Comparison of ENCODE assay signal across 8 cellular contexts in genomic region chr2:232444409-232445148, GRCh38. TPM values are rescaled to one million over a fixed set of nuclear protein-coding genes. Genes with fewer than 3 reads are reported as not detected.
A peak's percentile ranks its signal among the peaks of the same experiment; 100 is the strongest.
DNase-seq lines count a peak whose midpoint lies in the region; ATAC-seq and TF ChIP-seq lines count a peak whose summit lies in the region.

No MANE protein-coding gene starts in this region.

- no peaks in the 10 kb centered on the region for H3K9me3 ChIP-seq in PC-9 (ENCODE audit: insufficient read depth, low read depth)

- H3K27ac ChIP-seq in PC-9, result no peak overlapping the region

- ATAC-seq in GM21528 (IDR thresholded peaks at IDR 0.05; ENCODE audit: low FRiP score, unreplicated experiment), result no peak

- POLR2A ChIA-PET in PC-9 (lab: Charles Lee; ENCODE audit: unreplicated experiment), result no interaction called here

- no TSS peak for BruUV-seq in PC-9 (replicated peaks; lab: Mats Ljungman, UMichigan)

- H3K4me1 ChIP-seq in PC-9 (replicated peaks; ENCODE audit: insufficient read depth), result no peaks in the 10 kb centered on the region

- H3K4me2 ChIP-seq in PC-9, result no peak overlapping the region

- H4K20me1 ChIP-seq in PC-9 (ENCODE audit: insufficient read depth), result no peaks in the 10 kb centered on the region

- no peaks in the 10 kb centered on the region for H3K79me2 ChIP-seq in PC-9 (ENCODE audit: low read depth)

- CTCF ChIA-PET in PC-9 (lab: Charles Lee), result interaction anchor here (0.6 kb wide), 2 partner anchors 167 to 1272 kb away, joined by 3 read pairs; no protein-coding TSS in a partner anchor

- H3K36me3 ChIP-seq in PC-9 (ENCODE audit: low read depth), result no peaks in the 10 kb centered on the region

- no peaks in the 10 kb centered on the region for H3K27me3 ChIP-seq in PC-9 (ENCODE audit: insufficient read depth, low read depth)

- no peaks in the 10 kb centered on the region for H3F3A ChIP-seq in PC-9 (ENCODE audit: insufficient read depth, low read depth)

- no peaks in the 10 kb centered on the region for H3K9me2 ChIP-seq in PC-9 (ENCODE audit: insufficient read depth)

- intact Hi-C loops in PC-9 (cut with micrococcal nuclease; ENCODE audit: unreplicated experiment), result loop anchor here (5.0 kb wide), 3 partner anchors 302 to 642 kb away; partner anchors contain the start of gene NPPC

- DNase-seq in AG09319 (ENCODE audit: extremely low read depth, low read depth), result no peak
- peak; percentile 35 for DNase-seq in GM19240 (ENCODE audit: insufficient read length, low spot score)
- DNase-seq in PC-9, result peak in 1 of 2 experiments; percentile 61
- peak; percentile 82 to 85 for DNase-seq in activated T-cell treated with anti-CD3 and anti-CD28 coated beads, Interleukin-2, amount 50 U/mL, for 48 hours
- peak; percentile 18 for DNase-seq in glomerular endothelial cell (ENCODE audit: extremely low read depth, low read depth, low spot score)
- peak; percentile 58 to 72 for DNase-seq in stimulated activated CD4-positive, alpha-beta T cell treated with anti-CD3 and anti-CD28 coated beads, Interleukin-15, amount 100 ng/mL, for 48 hours (ENCODE audit: low read depth in 2 of 2)
- DNase-seq in cerebellum (ENCODE audit: low spot score), result no peak

- TF ChIP-seq CTCF in AG09319 (IDR thresholded peaks at IDR 0.05; ENCODE audit: low read depth, low read length) (peak; percentile 67), PC-9 (conservative IDR thresholded peaks at IDR 0.05) (peak; percentile 66)

- no peak overlapping the region for H3K4me3 ChIP-seq in PC-9

- H2AFZ ChIP-seq in PC-9, result no peak overlapping the region

RNA-seq across cellular contexts. Expression of gene ALPI, which starts 11.4 kb away (rescaled TPM):
- not detected in 2 replicates for total RNA-seq in PC-9 (2021)
- total RNA-seq in glomerular endothelial cell, result not detected in 2 replicates
- total RNA-seq in cerebellum, result not detected

RNA-seq across cellular contexts. Expression of gene ALPG, which starts 37.9 kb away (rescaled TPM):
- total RNA-seq in PC-9 (2021) (0.76 and 1.2 TPM in 2 replicates), glomerular endothelial cell (not detected in 2 replicates), cerebellum (not detected)

RNA-seq across cellular contexts. Expression of gene ECEL1, which starts 43.1 kb away (rescaled TPM):
- total RNA-seq in PC-9 (2021) (not detected in 2 replicates), glomerular endothelial cell (not detected in 2 replicates), cerebellum (6.5 TPM)

Comparison
In these comparisons a context has a peak if more than half of its experiments do, and no peak if none do; other contexts are left out.
1. DNase-seq: peak in GM19240 (single experiment), activated T-cell treated with anti-CD3 and anti-CD28 coated beads, Interleukin-2, amount 50 U/mL, for 48 hours (2 of 2), glomerular endothelial cell (single experiment) and stimulated activated CD4-positive, alpha-beta T cell treated with anti-CD3 and anti-CD28 coated beads, Interleukin-15, amount 100 ng/mL, for 48 hours (2 of 2); none in AG09319 (single experiment) and cerebellum (single experiment).